Comparison of ENCODE assay signal across 15 cellular contexts in genomic region chr4:2286904-2287593, GRCh38. TPM values are rescaled to one million over a fixed set of nuclear protein-coding genes. Genes with fewer than 3 reads are reported as not detected.
DNase-seq lines count a peak whose midpoint lies in the region; ATAC-seq, FAIRE-seq and TF ChIP-seq lines count a peak whose summit lies in the region.
"Had no signal": no experiment of that assay in that cellular context is flagged by ENCODE, and none has a peak within 500 bp of the region (broad histone marks: within the 10 kb centered on the region; RNA-seq: fewer than 3 reads in every experiment).

No MANE protein-coding gene starts in this region.

- FAIRE-seq in small intestine (lab: Jason Lieb, UNC): no peak
- FAIRE-seq: D721Med had no signal

- no peak overlapping the region for H3K27ac ChIP-seq in small intestine (ENCODE audit: low read depth in 1 of 2, low read length in 1 of 2)

- no peak for TF ChIP-seq CTCF in fibroblast of mammary gland (conservative IDR thresholded peaks at IDR 0.05; ENCODE audit: control insufficient read depth, insufficient read depth, low read depth, low read length)

- no peak overlapping the region for H3K4me3 ChIP-seq in fibroblast of mammary gland (ENCODE audit: control insufficient read depth, low read depth, low read length)
- H3K4me3 ChIP-seq in skeletal muscle cell (ENCODE audit: low read depth, low read length): no peak overlapping the region
- H3K4me3 ChIP-seq in small intestine (ENCODE audit: low read depth in 1 of 2, low read length in 2 of 2): no peak overlapping the region

- no peaks in the 10 kb centered on the region for H3K27me3 ChIP-seq in small intestine (ENCODE audit: control insufficient read depth in 2 of 2, insufficient read depth in 2 of 2, low read length in 2 of 2)

- intact Hi-C loops in activated CD4-positive, alpha-beta T cell treated with anti-CD3 and anti-CD28 coated beads, Interleukin-2, amount 10 ng/mL, durations not matched to agents 24 days and 14 days (cut with micrococcal nuclease): no loop called here

- no peak overlapping the region for H3K4me3 Mint-ChIP-seq in activated T-cell treated with anti-CD3 and anti-CD28 coated beads, Interleukin-2, amount 50 U/mL, for 4 hours
- no peak overlapping the region for H3K4me3 Mint-ChIP-seq in activated CD4-positive, alpha-beta T cell treated with anti-CD3 and anti-CD28 coated beads, Interleukin-2, amount 10 ng/mL, durations not matched to agents 24 days and 14 days
- H3K4me3 Mint-ChIP-seq: activated CD4-positive, alpha-beta memory T cell treated with anti-CD3 and anti-CD28 coated beads for 36 hours; memory B cell had no signal

- H3K36me3 Mint-ChIP-seq in activated T-cell treated with anti-CD3 and anti-CD28 coated beads, Interleukin-2, amount 50 U/mL, for 4 hours (ENCODE audit: insufficient read depth): no peaks in the 10 kb centered on the region
- H3K36me3 Mint-ChIP-seq in activated CD4-positive, alpha-beta T cell treated with anti-CD3 and anti-CD28 coated beads, Interleukin-2, amount 10 ng/mL, durations not matched to agents 24 days and 14 days (ENCODE audit: low read depth): no peaks in the 10 kb centered on the region
- H3K36me3 Mint-ChIP-seq: activated CD4-positive, alpha-beta memory T cell treated with anti-CD3 and anti-CD28 coated beads for 36 hours; memory B cell had no signal

- H3K4me1 Mint-ChIP-seq in activated T-cell treated with anti-CD3 and anti-CD28 coated beads, Interleukin-2, amount 50 U/mL, for 4 hours (ENCODE audit: low read depth): peaks cover 38% of the 10 kb centered on the region
- H3K4me1 Mint-ChIP-seq in activated CD4-positive, alpha-beta T cell treated with anti-CD3 and anti-CD28 coated beads, Interleukin-2, amount 10 ng/mL, durations not matched to agents 24 days and 14 days: peaks cover 19% of the 10 kb centered on the region

- ATAC-seq in activated T-cell treated with anti-CD3 and anti-CD28 coated beads, Interleukin-2, amount 50 U/mL, for 4 hours: no peak

- H3K36me3 ChIP-seq in small intestine (ENCODE audit: control insufficient read depth in 2 of 2, insufficient read depth in 2 of 2, low read length in 2 of 2): peaks cover 0 to 3% of the 10 kb centered on the region in 2 donors

- DNase-seq in activated T-cell treated with anti-CD3 and anti-CD28 coated beads, Interleukin-2, amount 50 U/mL, for 4 hours: peak; percentile 1
- DNase-seq in activated T-cell treated with anti-CD3 and anti-CD28 coated beads for 4 hours (no peak), NCI-H524 (lab: John Stamatoyannopoulos, UW) (peak; percentile 49 to 72), fibroblast of mammary gland (ENCODE audit: low read depth) (peak; percentile 52), skeletal muscle cell (ENCODE audit: low read depth) (peak; percentile 39), small intestine (no peak)
- DNase-seq in activated CD4-positive, alpha-beta T cell treated with anti-CD3 and anti-CD28 coated beads, Interleukin-2, amount 10 ng/mL, durations not matched to agents 24 days and 14 days: no peak
- no peak for DNase-seq in stimulated activated CD4-positive, alpha-beta T cell treated with anti-CD3 and anti-CD28 coated beads, Interleukin-2, amount 100 ng/mL, for 24 hours
- DNase-seq: activated CD4-positive, alpha-beta memory T cell treated with anti-CD3 and anti-CD28 coated beads for 36 hours; effector memory CD4-positive, alpha-beta T cell; NCI-H2227 treated with DMSO at 0.1 percent for 48 hours; stimulated activated CD4-positive, alpha-beta T cell treated with anti-CD3 and anti-CD28 coated beads, Interleukin-12 subunit alpha, Interleukin-12 subunit beta, amount 100 ng/mL, for 4 hours had no signal

- no peaks in the 10 kb centered on the region for H3K9me3 Mint-ChIP-seq in activated T-cell treated with anti-CD3 and anti-CD28 coated beads, Interleukin-2, amount 50 U/mL, for 4 hours
- no peaks in the 10 kb centered on the region for H3K9me3 Mint-ChIP-seq in activated CD4-positive, alpha-beta T cell treated with anti-CD3 and anti-CD28 coated beads, Interleukin-2, amount 10 ng/mL, durations not matched to agents 24 days and 14 days
- H3K9me3 Mint-ChIP-seq: activated CD4-positive, alpha-beta memory T cell treated with anti-CD3 and anti-CD28 coated beads for 36 hours; activated T-helper 2 cell treated with anti-CD3 and anti-CD28 coated beads, Interferon-gamma antibody, Interleukin-2, Interleukin-4, amounts not matched to agents 10 μg/mL and 5 μg/mL and 100 μg/mL, durations not matched to agents 14 hours and 24 hours and 36 hours had no signal

- H3K27me3 Mint-ChIP-seq in activated T-cell treated with anti-CD3 and anti-CD28 coated beads, Interleukin-2, amount 50 U/mL, for 4 hours (ENCODE audit: low read depth): no peaks in the 10 kb centered on the region
- H3K27me3 Mint-ChIP-seq in activated CD4-positive, alpha-beta T cell treated with anti-CD3 and anti-CD28 coated beads, Interleukin-2, amount 10 ng/mL, durations not matched to agents 24 days and 14 days: peaks cover under 1% of the 10 kb centered on the region
- H3K27me3 Mint-ChIP-seq: activated CD4-positive, alpha-beta memory T cell treated with anti-CD3 and anti-CD28 coated beads for 36 hours had no signal

- no peak overlapping the region for H3K27ac Mint-ChIP-seq in activated CD4-positive, alpha-beta T cell treated with anti-CD3 and anti-CD28 coated beads, Interleukin-2, amount 10 ng/mL, durations not matched to agents 24 days and 14 days
- H3K27ac Mint-ChIP-seq: activated CD4-positive, alpha-beta memory T cell treated with anti-CD3 and anti-CD28 coated beads for 36 hours; activated T-helper 2 cell treated with anti-CD3 and anti-CD28 coated beads, Interferon-gamma antibody, Interleukin-2, Interleukin-4, amounts not matched to agents 10 μg/mL and 5 μg/mL and 100 μg/mL, durations not matched to agents 14 hours and 24 hours and 36 hours; memory B cell had no signal

- H3K4me1 ChIP-seq in small intestine (ENCODE audit: control insufficient read depth in 2 of 2, insufficient read depth in 1 of 2, low read depth in 1 of 2, low read length in 1 of 2): peaks cover 0 to 1% of the 10 kb centered on the region in 2 donors

- no peaks in the 10 kb centered on the region for H3K9me3 ChIP-seq in small intestine (ENCODE audit: control insufficient read depth, low read depth)

- WGBS in small intestine, 3 donors: 76 to 82% (median 80%) methylated on average over 19 of the region's 19 CpGs

RNA-seq across cellular contexts. Expression of gene MXD4, which starts 25.1 kb away (rescaled TPM):
- 1 to 10 TPM; 5.1 to 6.3 (median 5.4) TPM for total RNA-seq in activated T-cell treated with anti-CD3 and anti-CD28 coated beads, Interleukin-2, amount 50 U/mL, for 4 hours
- polyA plus RNA-seq in small intestine: 10 to 100 TPM; 24.0 to 33.9 (median 31.5) TPM
- total RNA-seq in activated CD4-positive, alpha-beta T cell treated with anti-CD3 and anti-CD28 coated beads, Interleukin-2, amount 10 ng/mL, durations not matched to agents 24 days and 14 days: 4.9 and 5.2 TPM in 2 replicates

RNA-seq across cellular contexts. Expression of gene HAUS3, which starts 45.1 kb away (rescaled TPM):
- total RNA-seq in activated T-cell treated with anti-CD3 and anti-CD28 coated beads, Interleukin-2, amount 50 U/mL, for 4 hours: 10 to 100 TPM; 20.6 to 24.1 (median 22.5) TPM
- polyA plus RNA-seq in small intestine: 1 to 10 TPM; 4.0 to 5.9 (median 4.3) TPM
- total RNA-seq in activated CD4-positive, alpha-beta T cell treated with anti-CD3 and anti-CD28 coated beads, Interleukin-2, amount 10 ng/mL, durations not matched to agents 24 days and 14 days: 19.3 and 19.4 TPM in 2 replicates

RNA-seq across cellular contexts. Expression of gene POLN, which starts 45.1 kb away (rescaled TPM):
- 1 to 10 TPM in 1 of 3 donors, under 1 TPM in 2; 0.61 to 2.3 (median 0.90) TPM for total RNA-seq in activated T-cell treated with anti-CD3 and anti-CD28 coated beads, Interleukin-2, amount 50 U/mL, for 4 hours
- 1 to 10 TPM in 1 of 3 donors, under 1 TPM in 2; 0.89 to 2.2 (median 0.98) TPM for polyA plus RNA-seq in small intestine
- total RNA-seq in activated CD4-positive, alpha-beta T cell treated with anti-CD3 and anti-CD28 coated beads, Interleukin-2, amount 10 ng/mL, durations not matched to agents 24 days and 14 days: 1.9 and 2.3 TPM in 2 replicates

Comparison
In these comparisons a context has a peak if more than half of its experiments do, and no peak if none do; other contexts are left out.
1. DNase-seq: peak in activated T-cell treated with anti-CD3 and anti-CD28 coated beads, Interleukin-2, amount 50 U/mL, for 4 hours (single experiment), NCI-H524 (2 of 2), fibroblast of mammary gland (single experiment) and skeletal muscle cell (single experiment); none in activated T-cell treated with anti-CD3 and anti-CD28 coated beads for 4 hours (single experiment), small intestine (single experiment), activated CD4-positive, alpha-beta T cell treated with anti-CD3 and anti-CD28 coated beads, Interleukin-2, amount 10 ng/mL, durations not matched to agents 24 days and 14 days (single experiment) and stimulated activated CD4-positive, alpha-beta T cell treated with anti-CD3 and anti-CD28 coated beads, Interleukin-2, amount 100 ng/mL, for 24 hours (0 of 2).